ENCODE assay signal across 9 cellular contexts in genomic region chr2:1859671-1860450, GRCh38.
"Had no signal": no experiment of that assay in that cellular context is flagged by ENCODE, and none has a peak within 500 bp of the region (broad histone marks: within the 10 kb centered on the region; RNA-seq: fewer than 3 reads in every experiment).

No MANE protein-coding gene starts in this region.

- DNase-seq: GM23248, GOT3, H9, HCEC 1CT, KBM-7 had no signal

- H3K9me3 Mint-ChIP-seq: H9 had no signal

- H2AFZ ChIP-seq: GM23248 had no signal

- FAIRE-seq: H54, HepG2 had no signal

- H3K9ac ChIP-seq: GM23248 had no signal

- H3K4me3 ChIP-seq: GM23248 had no signal

- H3K27ac ChIP-seq: GM23248, HL-60 had no signal

- ATAC-seq: HepG2 had no signal

- H3K4me3 Mint-ChIP-seq: H9, IgD-negative memory B cell had no signal

- H3K36me3 Mint-ChIP-seq: IgD-negative memory B cell had no signal

- H3K4me1 Mint-ChIP-seq: IgD-negative memory B cell had no signal

- H3K27ac Mint-ChIP-seq: H9, IgD-negative memory B cell had no signal
